Comparison of ENCODE assay signal across 8 cellular contexts in genomic region chr11:71928739-71929443, GRCh38. TPM values are rescaled to one million over a fixed set of nuclear protein-coding genes. Genes with fewer than 3 reads are reported as not detected.
DNase-seq lines count a peak whose midpoint lies in the region; TF ChIP-seq lines count a peak whose summit lies in the region.

TSS of gene RNF121 (plus strand) at chr11:71929046. CDS start at chr11:71929062, 16 bp downstream.

- peaks cover 22% of the 10 kb centered on the region for H3K4me1 ChIP-seq in stomach smooth muscle (ENCODE audit: control insufficient read depth, insufficient read depth, low read length)

- H3F3A ChIP-seq in neural cell (ENCODE audit: insufficient read depth, low read length, poor library complexity, severe bottlenecking) = no peaks in the 10 kb centered on the region

- H3K4me3 ChIP-seq in H7 (ENCODE audit: insufficient read depth, low read depth, low read length) = peak within 1 kb of the TSS; percentile 79
- peak within 1 kb of the TSS; percentile 75 for H3K4me3 ChIP-seq in neural cell (ENCODE audit: low read length)
- peak within 1 kb of the TSS; percentile 99 for H3K4me3 ChIP-seq in stomach smooth muscle (ENCODE audit: low read length in 2 of 2)

- H4K20me1 ChIP-seq in neural cell (ENCODE audit: insufficient read depth) = no peaks in the 10 kb centered on the region

- peak within 1 kb of the TSS; percentile 79 for H3K4me2 ChIP-seq in neural cell (ENCODE audit: low read length)

- H3K9me3 ChIP-seq in neural cell (ENCODE audit: low read length) (no peaks in the 10 kb centered on the region), stomach smooth muscle (ENCODE audit: control insufficient read depth in 2 of 2, low read length in 2 of 2) (no peaks in the 10 kb centered on the region)

- H3K36me3 ChIP-seq in H7 (replicated peaks; ENCODE audit: control insufficient read depth, insufficient read depth, low read length) (no peaks in the 10 kb centered on the region), neural cell (ENCODE audit: insufficient read depth, low read length) (no peaks in the 10 kb centered on the region), stomach smooth muscle (ENCODE audit: control insufficient read depth in 2 of 2, insufficient read depth in 2 of 2, low read length in 2 of 2) (no peaks in the 10 kb centered on the region)

- TF ChIP-seq CTCF in neural cell (IDR thresholded peaks at IDR 0.05; ENCODE audit: poor library complexity, severe bottlenecking) = no peak

- H3K9ac ChIP-seq in neural cell (ENCODE audit: low read length) (peak within 1 kb of the TSS; percentile 72), stomach smooth muscle (ENCODE audit: low read length in 2 of 2) (peak within 1 kb of the TSS; percentile 93 to 98)

- H3K27ac ChIP-seq in neural cell (ENCODE audit: low read length) = peak within 1 kb of the TSS; percentile 63
- peak within 1 kb of the TSS; percentile 93 for H3K27ac ChIP-seq in stomach smooth muscle (ENCODE audit: low read length)

- peak; percentile 29 for TF ChIP-seq EP300 in neural cell (conservative IDR thresholded peaks at IDR 0.05; ENCODE audit: poor library complexity, severe bottlenecking)

- peaks cover 45% of the 10 kb centered on the region for H3K79me2 ChIP-seq in neural cell (replicated peaks; ENCODE audit: insufficient read depth, low read length)

- H3K27me3 ChIP-seq in H7 (ENCODE audit: control insufficient read depth, insufficient read depth, low read length) = no peaks in the 10 kb centered on the region
- H3K27me3 ChIP-seq in neural cell (ENCODE audit: insufficient read depth, low read depth, low read length) = no peaks in the 10 kb centered on the region
- no peaks in the 10 kb centered on the region for H3K27me3 ChIP-seq in stomach smooth muscle (ENCODE audit: control insufficient read depth in 1 of 2, insufficient read depth in 2 of 2, low read length in 2 of 2)

- no peaks in the 10 kb centered on the region for H3K9me2 ChIP-seq in neural cell (ENCODE audit: insufficient read depth, low read length)

- TF ChIP-seq RAD21 in neural cell (conservative IDR thresholded peaks at IDR 0.05) = peak; percentile 26

- DNase-seq in EL (peak; percentile 96), H7 (peak; percentile 93), M059J (ENCODE audit: low read depth) (peak; percentile 95), SHP77 (lab: John Stamatoyannopoulos, UW) (peak; percentile 99), fibroblast of the conjunctiva (ENCODE audit: low read depth) (peak; percentile 85)
- peak; percentile 99 for DNase-seq in activated effector memory CD4-positive, alpha-beta T cell treated with anti-CD3 and anti-CD28 coated beads, Interleukin-2, amount 50 U/mL, for 16 hours

- H2AFZ ChIP-seq in neural cell (ENCODE audit: low read depth, low read length) = peak within 1 kb of the TSS; percentile 84

TF ChIP-seq in neural cell, 6 proteins besides CTCF, POLR2A, EP300 and RAD21:
- TF ChIP-seq REST (IDR thresholded peaks at IDR 0.05; ENCODE audit: borderline replicate concordance) = peak; percentile 87
- TF ChIP-seq MXI1 (conservative IDR thresholded peaks at IDR 0.05; ENCODE audit: poor library complexity, severe bottlenecking) = peak; percentile 82
- no peak for TF ChIP-seq EZH2 (IDR thresholded peaks at IDR 0.05; ENCODE audit: borderline replicate concordance, insufficient read depth, low read length, poor library complexity, severe bottlenecking)
- TF ChIP-seq SMC3 (conservative IDR thresholded peaks at IDR 0.05; ENCODE audit: poor library complexity) = no peak
- peak; percentile 90 for TF ChIP-seq TAF1 (IDR thresholded peaks at IDR 0.05; ENCODE audit: low read depth)
- TF ChIP-seq POLR2AphosphoS5 (IDR thresholded peaks at IDR 0.05) = peak; percentile 98

RNA-seq across cellular contexts. Expression of gene RNF121, which starts in this region (rescaled TPM):
- total RNA-seq in H7 (2014; rRNA removed; shearing (Covaris generic)) = 18.7 and 22.7 TPM in 2 replicates
- 30.8 and 33.4 TPM in 2 replicates for total RNA-seq in M059J (2014; rRNA removed; shearing (Covaris generic))
- 19.2 and 21.2 TPM in 2 replicates for polyA plus RNA-seq in neural cell
- polyA minus RNA-seq in neural cell = 34.3 and 36.8 TPM in 2 replicates

Comparison
In these comparisons a context has a peak if more than half of its experiments do, and no peak if none do; other contexts are left out.
1. Peak in every context shown above with its lines: DNase-seq, H3K4me3 ChIP-seq and H3K27ac ChIP-seq.